Comparison of ENCODE assay signal across 8 cellular contexts in the genomic region with DNA sequence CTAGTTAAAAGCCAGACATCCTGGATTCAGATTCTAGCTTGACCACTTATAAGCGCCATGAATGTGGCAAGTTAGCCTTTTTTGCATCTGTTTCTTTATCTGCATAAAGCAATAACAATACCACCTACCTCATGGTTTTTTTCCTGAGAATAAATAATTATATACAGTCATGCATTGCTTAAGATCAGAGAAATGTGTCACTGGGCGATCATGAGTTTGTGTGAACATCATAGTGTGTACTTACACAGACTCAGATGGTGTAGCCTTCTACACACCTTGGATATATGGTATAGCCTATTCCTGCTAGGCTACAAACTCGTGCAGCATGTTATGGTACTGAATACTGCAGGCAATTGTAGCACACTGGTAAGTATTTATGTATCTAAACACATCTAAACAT.
A peak's percentile ranks its signal among the peaks of the same experiment; 100 is the strongest.
DNase-seq lines count a peak whose midpoint lies in the region; ATAC-seq and TF ChIP-seq lines count a peak whose summit lies in the region.

No MANE protein-coding gene starts in this region.

- TF ChIP-seq CTCF in right atrium auricular region (IDR thresholded peaks at IDR 0.05), result no peak
- no peak for TF ChIP-seq CTCF in thyroid gland (IDR thresholded peaks at IDR 0.05)

- intact Hi-C loops in left ventricle myocardium superior (cut with micrococcal nuclease) (no loop called here), thyroid gland (cut with DNase I) (no loop called here)

- H3K9me3 ChIP-seq in right atrium auricular region, result no peaks in the 10 kb centered on the region
- H3K9me3 ChIP-seq in muscle layer of duodenum (ENCODE audit: control insufficient read depth in 1 of 2, low read length in 2 of 2), result no peaks in the 10 kb centered on the region
- no peaks in the 10 kb centered on the region for H3K9me3 ChIP-seq in thyroid gland

- H3K27me3 ChIP-seq in right atrium auricular region (no peaks in the 10 kb centered on the region), muscle layer of duodenum (ENCODE audit: low read depth, low read length) (no peaks in the 10 kb centered on the region), thyroid gland (no peaks in the 10 kb centered on the region)

- H3K27ac ChIP-seq in right atrium auricular region (peak overlapping the region; percentile 70), caudate nucleus (ENCODE audit: low read depth, low read length) (peak overlapping the region; percentile 86), muscle layer of duodenum (ENCODE audit: low read length) (peak overlapping the region; percentile 81), thyroid gland (no peak overlapping the region)

- no peak for DNase-seq in right atrium auricular region (ENCODE audit: low spot score)
- DNase-seq in left ventricle myocardium superior, result no peak
- DNase-seq in caudate nucleus (lab: John Stamatoyannopoulos, UW), result no peak
- no peak for DNase-seq in NCI-H524 treated with DMSO at 0.1 percent for 48 hours (lab: John Stamatoyannopoulos, UW)
- DNase-seq in NCI-H774 (lab: John Stamatoyannopoulos, UW), result no peak
- no peak for DNase-seq in thyroid gland

- ATAC-seq in left ventricle myocardium superior (no peak), HG02973 (IDR thresholded peaks at IDR 0.05; ENCODE audit: unreplicated experiment) (no peak)

- H3K4me1 ChIP-seq in right atrium auricular region (peaks cover 0 to 5% of the 10 kb centered on the region in 2 donors), muscle layer of duodenum (ENCODE audit: control insufficient read depth in 1 of 2, insufficient read depth in 2 of 2, low read length in 2 of 2) (peaks cover 6 to 39% of the 10 kb centered on the region in 2 donors), thyroid gland (peaks cover 7 to 9% of the 10 kb centered on the region in 2 donors)

- no peaks in the 10 kb centered on the region for H3K36me3 ChIP-seq in right atrium auricular region
- H3K36me3 ChIP-seq in muscle layer of duodenum (ENCODE audit: control insufficient read depth in 1 of 2, insufficient read depth in 2 of 2, low read length in 2 of 2), result no peaks in the 10 kb centered on the region
- H3K36me3 ChIP-seq in thyroid gland, result no peaks in the 10 kb centered on the region

- H3K4me3 ChIP-seq in right atrium auricular region (peak overlapping the region in 1 of 2 donors; percentile 50), muscle layer of duodenum (ENCODE audit: low read depth in 1 of 2, low read length in 2 of 2) (peak overlapping the region; percentile 66 to 70), thyroid gland (replicated peaks in 1 of 3) (no peak overlapping the region)

- TF ChIP-seq POLR2A in thyroid gland (IDR thresholded peaks at IDR 0.05), result no peak

- WGBS in thyroid gland, 2 donors, result 95 to 96% methylated on average over 3 of the region's 3 CpGs

Comparison
In these comparisons a context has a peak if more than half of its experiments do, and no peak if none do; other contexts are left out.
1. H3K27ac ChIP-seq: peak in right atrium auricular region (2 of 2), caudate nucleus (single experiment) and muscle layer of duodenum (single experiment); none in thyroid gland (0 of 3).
2. H3K4me3 ChIP-seq: peak in muscle layer of duodenum (2 of 2); none in thyroid gland (0 of 3).